In the genomic region with DNA sequence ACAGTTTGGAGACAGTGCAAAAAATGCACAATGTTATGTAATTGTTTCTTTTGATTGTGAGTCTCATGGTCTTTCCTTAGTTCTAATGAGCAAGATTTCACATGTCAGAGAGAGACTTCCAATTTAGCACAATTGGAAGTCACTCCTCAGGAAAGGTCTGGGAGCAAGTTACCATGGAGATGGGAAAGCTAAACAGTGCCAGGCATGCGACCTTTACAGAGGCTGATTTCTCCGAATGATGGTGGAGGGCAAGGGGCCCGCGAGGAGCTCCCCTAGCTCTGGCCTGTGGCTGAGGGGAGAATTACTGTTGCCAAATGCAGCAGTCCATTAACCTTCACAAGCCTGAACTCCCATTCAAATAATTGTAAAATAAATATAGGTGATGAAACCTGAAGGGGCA, we compare ENCODE assay signal across 17 cellular contexts. TPM values are rescaled to one million over a fixed set of nuclear protein-coding genes. Genes with fewer than 3 reads are reported as not detected.
DNase-seq lines count a peak whose midpoint lies in the region; ATAC-seq and TF ChIP-seq lines count a peak whose summit lies in the region.
"Had no signal": no experiment of that assay in that cellular context is flagged by ENCODE, and none has a peak within 500 bp of the region (broad histone marks: within the 10 kb centered on the region; RNA-seq: fewer than 3 reads in every experiment).

No MANE protein-coding gene starts in this region.

- H3K4me3 ChIP-seq in GM23338 (no peak overlapping the region), neural progenitor cell (no peak overlapping the region), A673 (ENCODE audit: low read depth, low read length, poor library complexity, severe bottlenecking) (no peak overlapping the region)
- H3K4me3 ChIP-seq: PC-9 had no signal

- H3K79me2 ChIP-seq in GM23338 (replicated peaks; ENCODE audit: insufficient read depth) (no peaks in the 10 kb centered on the region), neural progenitor cell (ENCODE audit: low read depth) (no peaks in the 10 kb centered on the region)

- no peak for TF ChIP-seq CTCF in GM23338 (conservative IDR thresholded peaks at IDR 0.05; ENCODE audit: low read depth in 2 of 2)
- TF ChIP-seq CTCF in WTC11 (IDR thresholded peaks at IDR 0.05) = no peak
- no peak for TF ChIP-seq CTCF in endothelial cell (IDR thresholded peaks at IDR 0.05; ENCODE audit: unreplicated experiment)
- no peak for TF ChIP-seq CTCF in neural progenitor cell (IDR thresholded peaks at IDR 0.05)
- TF ChIP-seq CTCF in A673 (conservative IDR thresholded peaks at IDR 0.05; ENCODE audit: low read depth, low read length) = no peak

- no peak overlapping the region for H3K9ac ChIP-seq in neural progenitor cell

- ATAC-seq in GM23338 = peak; percentile 65
- ATAC-seq in WTC11 = peak; percentile 65
- ATAC-seq in HG03159 (IDR thresholded peaks at IDR 0.05; ENCODE audit: unreplicated experiment) = no peak

- CTCF ChIA-PET in WTC11 (lab: Charles Lee) = interaction anchor here (0.8 kb wide), 1 partner anchor 197 kb away, joined by 3 read pairs; no protein-coding TSS in a partner anchor
- CTCF ChIA-PET in A673 (lab: Charles Lee) = no interaction called here

- POLR2A ChIA-PET in WTC11 (lab: Charles Lee) = no interaction called here
- POLR2A ChIA-PET in A673 (lab: Charles Lee; ENCODE audit: low non-redundant PET) = no interaction called here

- DNase-seq in GM23338 (ENCODE audit: low spot score) = peak; percentile 58
- no peak for DNase-seq in WTC11 (ENCODE audit: low spot score)
- DNase-seq in endothelial cell (ENCODE audit: low spot score) = peak; percentile 9
- peak; percentile 56 for DNase-seq in neural progenitor cell (ENCODE audit: low spot score)
- no peak for DNase-seq in A673 (ENCODE audit: low spot score)
- DNase-seq in NCI-H2029 (lab: John Stamatoyannopoulos, UW) = no peak
- DNase-seq: Calu3; CD8-positive, alpha-beta memory T cell; GDM1; HCEC 1CT; Karpas-422; MV-4-11; PC-9; RPMI8226; SHP77 had no signal

- peaks cover 3% of the 10 kb centered on the region for H3K27me3 Mint-ChIP-seq in GM23338 (ENCODE audit: insufficient read depth, low read depth, poor library complexity)
- H3K27me3 Mint-ChIP-seq in WTC11 (ENCODE audit: low read depth) = no peaks in the 10 kb centered on the region
- H3K27me3 Mint-ChIP-seq in endothelial cell (ENCODE audit: unreplicated experiment) = no peaks in the 10 kb centered on the region
- no peaks in the 10 kb centered on the region for H3K27me3 Mint-ChIP-seq in neural progenitor cell (ENCODE audit: insufficient read depth, low read depth)
- H3K27me3 Mint-ChIP-seq: CD8-positive, alpha-beta memory T cell had no signal

- H3K27ac ChIP-seq in GM23338 (ENCODE audit: low read depth) = no peak overlapping the region
- H3K27ac ChIP-seq in neural progenitor cell = no peak overlapping the region
- no peak overlapping the region for H3K27ac ChIP-seq in A673 (ENCODE audit: low read depth, low read length, poor library complexity, severe bottlenecking)
- H3K27ac ChIP-seq: C4-2B, PC-9 had no signal

- H2AFZ ChIP-seq in GM23338 (no peak overlapping the region), neural progenitor cell (replicated peaks) (no peak overlapping the region)
- H2AFZ ChIP-seq: PC-9 had no signal

- H4K20me1 ChIP-seq in GM23338 (replicated peaks; ENCODE audit: insufficient read depth) (no peaks in the 10 kb centered on the region), neural progenitor cell (ENCODE audit: low read depth) (no peaks in the 10 kb centered on the region)

- BruUV-seq in A673 (replicated peaks; lab: Mats Ljungman, UMichigan) = no TSS peak

- H3K36me3 ChIP-seq in GM23338 (ENCODE audit: insufficient read depth) = no peaks in the 10 kb centered on the region
- H3K36me3 ChIP-seq in neural progenitor cell = no peaks in the 10 kb centered on the region
- no peaks in the 10 kb centered on the region for H3K36me3 ChIP-seq in A673 (ENCODE audit: insufficient read depth, low read length, poor library complexity, severe bottlenecking)

- no peak overlapping the region for H3K4me2 ChIP-seq in GM23338
- H3K4me2 ChIP-seq in neural progenitor cell = no peak overlapping the region
- H3K4me2 ChIP-seq: PC-9 had no signal

- no peaks in the 10 kb centered on the region for H3K9me2 ChIP-seq in GM23338 (ENCODE audit: insufficient read depth)

- H3K9me3 ChIP-seq in neural progenitor cell (ENCODE audit: low read depth) (no peaks in the 10 kb centered on the region), A673 (ENCODE audit: low read depth, low read length, poor library complexity, severe bottlenecking) (no peaks in the 10 kb centered on the region)

- H3K9me3 Mint-ChIP-seq in GM23338 = no peaks in the 10 kb centered on the region
- H3K9me3 Mint-ChIP-seq in WTC11 = no peaks in the 10 kb centered on the region
- no peaks in the 10 kb centered on the region for H3K9me3 Mint-ChIP-seq in endothelial cell (ENCODE audit: unreplicated experiment)
- no peaks in the 10 kb centered on the region for H3K9me3 Mint-ChIP-seq in neural progenitor cell
- H3K9me3 Mint-ChIP-seq: CD8-positive, alpha-beta memory T cell had no signal

- no peaks in the 10 kb centered on the region for H3F3A ChIP-seq in GM23338 (replicated peaks; ENCODE audit: low read depth)
- H3F3A ChIP-seq in neural progenitor cell (ENCODE audit: low read depth) = no peaks in the 10 kb centered on the region

- intact Hi-C loops in A673 (cut with micrococcal nuclease; ENCODE audit: unreplicated experiment) = no loop called here

- peaks cover 10% of the 10 kb centered on the region; the same call in 1 of the 2 replicates for H3K4me1 ChIP-seq in GM23338 (ENCODE audit: insufficient read depth)
- peaks cover 10% of the 10 kb centered on the region for H3K4me1 ChIP-seq in neural progenitor cell
- no peaks in the 10 kb centered on the region for H3K4me1 ChIP-seq in A673 (ENCODE audit: insufficient read depth, low read length, poor library complexity, severe bottlenecking)

- H3K36me3 Mint-ChIP-seq in GM23338 (ENCODE audit: low read depth) (no peaks in the 10 kb centered on the region), WTC11 (no peaks in the 10 kb centered on the region; the same call in 1 of the 2 replicates), endothelial cell (ENCODE audit: low read depth, unreplicated experiment) (no peaks in the 10 kb centered on the region), neural progenitor cell (no peaks in the 10 kb centered on the region)
- H3K36me3 Mint-ChIP-seq: CD8-positive, alpha-beta memory T cell had no signal

- H3K27me3 ChIP-seq in GM23338 (ENCODE audit: insufficient read depth) = no peaks in the 10 kb centered on the region
- no peaks in the 10 kb centered on the region for H3K27me3 ChIP-seq in neural progenitor cell
- H3K27me3 ChIP-seq in A673 (replicated peaks; ENCODE audit: insufficient read depth, low read depth, low read length, poor library complexity) = no peaks in the 10 kb centered on the region

- H3K4me3 Mint-ChIP-seq in GM23338 = no peak overlapping the region
- H3K4me3 Mint-ChIP-seq in WTC11 = no peak overlapping the region
- no peak overlapping the region for H3K4me3 Mint-ChIP-seq in endothelial cell (ENCODE audit: unreplicated experiment)
- H3K4me3 Mint-ChIP-seq in neural progenitor cell = peak overlapping the region; percentile 3
- H3K4me3 Mint-ChIP-seq: CD8-positive, alpha-beta memory T cell had no signal

- H3K27ac Mint-ChIP-seq in GM23338 = no peak overlapping the region
- no peak overlapping the region for H3K27ac Mint-ChIP-seq in WTC11
- no peak overlapping the region for H3K27ac Mint-ChIP-seq in endothelial cell (ENCODE audit: unreplicated experiment)
- H3K27ac Mint-ChIP-seq in neural progenitor cell = no peak overlapping the region
- H3K27ac Mint-ChIP-seq: CD8-positive, alpha-beta memory T cell had no signal

- H3K4me1 Mint-ChIP-seq in GM23338 = peaks cover 18% of the 10 kb centered on the region
- H3K4me1 Mint-ChIP-seq in WTC11 = peaks cover 20% of the 10 kb centered on the region
- peaks cover 5% of the 10 kb centered on the region for H3K4me1 Mint-ChIP-seq in endothelial cell (ENCODE audit: unreplicated experiment)
- H3K4me1 Mint-ChIP-seq in neural progenitor cell = peaks cover 42% of the 10 kb centered on the region
- H3K4me1 Mint-ChIP-seq: CD8-positive, alpha-beta memory T cell had no signal

TF ChIP-seq in GM23338, 12 proteins besides CTCF, POLR2A, EP300 and RAD21 (continues in another document):
- TF ChIP-seq ZNF331 (CRISPR knock-in tag; IDR thresholded peaks at IDR 0.05; ENCODE audit: low read depth) (no peak), STAT1 (IDR thresholded peaks at IDR 0.05; ENCODE audit: unreplicated experiment) (no peak), POLR2AphosphoS5 (IDR thresholded peaks at IDR 0.05; ENCODE audit: low read depth) (no peak), NANOG (IDR thresholded peaks at IDR 0.05; ENCODE audit: borderline replicate concordance) (no peak), EZH2 (IDR thresholded peaks at IDR 0.05; ENCODE audit: low read depth, unreplicated experiment) (no peak)

TF ChIP-seq in WTC11, 78 proteins besides CTCF, POLR2A, EP300 and RAD21 (continues in another document):
- no peak for TF ChIP-seq NFYB (CRISPR knock-in tag; conservative IDR thresholded peaks at IDR 0.05; ENCODE audit: low read depth)

RNA-seq across cellular contexts. Expression of gene CDCA7L, which starts 59.3 kb away (rescaled TPM):
- total RNA-seq in GM23338 (2014; rRNA removed; shearing (Covaris generic)) = 174 and 202 TPM in 2 replicates
- 187 and 194 TPM in 2 replicates for polyA plus RNA-seq in GM23338 (2016; fragmentation: Nextera tagmentation; extraction: Ambion mirVana)
- total RNA-seq in WTC11 (2021) = 132 to 161 TPM (median 135 TPM) in 3 replicates
- total RNA-seq in endothelial cell (ENCODE audit: unreplicated experiment) = 40.7 TPM
- 39.9 and 49.2 TPM in 2 replicates for total RNA-seq in neural progenitor cell (ENCODE audit: low replicate concordance)
- total RNA-seq in A673 (2021) = 80.9 and 89.2 TPM in 2 replicates

Comparison
In these comparisons a context has a peak if more than half of its experiments do, and no peak if none do; other contexts are left out.
1. DNase-seq: peak in GM23338 (single experiment), endothelial cell (single experiment) and neural progenitor cell (single experiment); none in WTC11 (single experiment), A673 (single experiment) and NCI-H2029 (single experiment).